Comparison of ENCODE assay signal across 26 cellular contexts in the genomic region with DNA sequence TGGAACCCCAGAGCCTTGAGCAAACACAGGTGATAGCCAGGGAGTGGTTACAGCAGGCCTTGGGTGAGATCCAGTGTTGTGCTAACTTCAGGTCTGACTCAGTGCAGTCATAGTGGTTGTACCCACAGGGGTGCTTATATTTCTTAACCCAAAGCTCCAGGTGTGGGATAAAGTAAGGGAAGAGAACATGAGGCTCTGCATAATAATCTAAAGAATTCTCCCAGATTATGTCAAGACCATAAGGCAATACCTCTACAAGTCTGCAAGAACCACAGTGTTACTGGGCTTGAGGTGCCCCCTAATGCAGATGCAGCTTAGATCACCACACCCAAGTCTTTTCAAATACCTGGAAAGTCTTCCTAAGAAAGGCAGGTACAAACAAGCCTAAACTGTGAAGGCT.
"Had no signal": no experiment of that assay in that cellular context is flagged by ENCODE, and none has a peak within 500 bp of the region (broad histone marks: within the 10 kb centered on the region; RNA-seq: fewer than 3 reads in every experiment).

No MANE protein-coding gene starts in this region.

- H3K4me3 ChIP-seq: SK-N-MC had no signal

- H3K9me3 Mint-ChIP-seq: activated CD4-positive, alpha-beta T cell treated with anti-CD3 and anti-CD28 coated beads, Interleukin-2, amount 10 ng/mL, durations not matched to agents 7 days and 5 days had no signal

- H3K4me1 Mint-ChIP-seq: activated CD4-positive, alpha-beta T cell treated with anti-CD3 and anti-CD28 coated beads, Interleukin-2, amount 10 ng/mL, durations not matched to agents 7 days and 5 days; activated T-helper 17 cell treated with anti-CD3 and anti-CD28 coated beads, Interleukin-2, amount 50 U/mL, for 72 hours; T-cell had no signal

- H3K4me3 Mint-ChIP-seq: activated CD4-positive, alpha-beta memory T cell treated with anti-CD3 and anti-CD28 coated beads for 36 hours; activated CD4-positive, alpha-beta T cell treated with anti-CD3 and anti-CD28 coated beads, Interleukin-2, amount 10 ng/mL, durations not matched to agents 7 days and 5 days; activated naive CD4-positive, alpha-beta T cell treated with anti-CD3 and anti-CD28 coated beads for 36 hours; activated naive CD8-positive, alpha-beta T cell; activated T-helper 17 cell treated with anti-CD3 and anti-CD28 coated beads, Interleukin-2, amount 50 U/mL, for 72 hours; brain; T-cell had no signal

- ATAC-seq: activated T-helper 17 cell treated with anti-CD3 and anti-CD28 coated beads, Interleukin-2, amount 50 U/mL, for 72 hours; Right ventricle myocardium inferior; T-cell had no signal

- H3K36me3 Mint-ChIP-seq: activated CD4-positive, alpha-beta memory T cell treated with anti-CD3 and anti-CD28 coated beads for 36 hours; activated naive CD8-positive, alpha-beta T cell; T-cell had no signal

- DNase-seq: activated CD4-positive, alpha-beta memory T cell treated with anti-CD3 and anti-CD28 coated beads for 36 hours; activated CD4-positive, alpha-beta T cell treated with anti-CD3 and anti-CD28 coated beads, Interleukin-2, amount 10 ng/mL, durations not matched to agents 7 days and 5 days; activated CD4-positive, CD25-positive, alpha-beta regulatory T cell; activated CD8-positive, alpha-beta memory T cell treated with anti-CD3 and anti-CD28 coated beads for 24 hours; activated gamma-delta T cell; activated naive CD4-positive, alpha-beta T cell treated with anti-CD3 and anti-CD28 coated beads for 36 hours; activated T-cell treated with anti-CD3 and anti-CD28 coated beads, Interleukin-2, amount 50 U/mL, for 48 hours; amygdala; MM.1S; NCI-H1105; NCI-H1436; NCI-H1694 treated with DMSO at 0.1 percent for 48 hours; NCI-H2029 treated with DMSO at 0.1 percent for 48 hours; NCI-H510A treated with DMSO at 0.1 percent for 48 hours; NCI-H69; NK-92 treated with Interleukin-12 subunit alpha and Interleukin-12 subunit beta, amount 100 ng/mL, for 24 hours; OCI-M1; T-cell; T-helper 2 cell; T1000 had no signal

- H3K27ac ChIP-seq: SK-N-MC, VCaP had no signal

- H3K27ac Mint-ChIP-seq: activated CD4-positive, alpha-beta memory T cell treated with anti-CD3 and anti-CD28 coated beads for 36 hours; activated CD4-positive, alpha-beta T cell treated with anti-CD3 and anti-CD28 coated beads, Interleukin-2, amount 10 ng/mL, durations not matched to agents 7 days and 5 days; activated naive CD4-positive, alpha-beta T cell treated with anti-CD3 and anti-CD28 coated beads for 36 hours; activated naive CD8-positive, alpha-beta T cell; activated T-helper 17 cell treated with anti-CD3 and anti-CD28 coated beads, Interleukin-2, amount 50 U/mL, for 72 hours; brain; T-cell had no signal
